ENCODE assay signal across 11 cellular contexts in genomic region chr4:152572417-152573086, GRCh38. TPM values are rescaled to one million over a fixed set of nuclear protein-coding genes. Genes with fewer than 3 reads are reported as not detected.
DNase-seq lines count a peak whose midpoint lies in the region; ATAC-seq, FAIRE-seq and TF ChIP-seq lines count a peak whose summit lies in the region.
"Had no signal": no experiment of that assay in that cellular context is flagged by ENCODE, and none has a peak within 500 bp of the region (broad histone marks: within the 10 kb centered on the region; RNA-seq: fewer than 3 reads in every experiment).

No MANE protein-coding gene starts in this region.

- H3K36me3 Mint-ChIP-seq in astrocyte (ENCODE audit: low read depth, unreplicated experiment), result no peaks in the 10 kb centered on the region

- H3K4me2 ChIP-seq in astrocyte (ENCODE audit: low read length) (no peak overlapping the region), osteoblast (ENCODE audit: insufficient read depth, low read length) (peak overlapping the region; percentile 52)

- H3K4me3 ChIP-seq in astrocyte (ENCODE audit: insufficient read depth, low read depth, low read length), result no peak overlapping the region
- peak overlapping the region; percentile 20 for H3K4me3 ChIP-seq in osteoblast (ENCODE audit: insufficient read depth, low read length)

- ATAC-seq in GM19463 (IDR thresholded peaks at IDR 0.05; ENCODE audit: unreplicated experiment), result peak; percentile 62
- peak; percentile 51 for ATAC-seq in HG03432 (IDR thresholded peaks at IDR 0.05; ENCODE audit: unreplicated experiment)

- TF ChIP-seq CTCF in astrocyte (IDR thresholded peaks at IDR 0.05; ENCODE audit: insufficient read depth, low read depth, low read length), result no peak
- TF ChIP-seq CTCF in osteoblast (IDR thresholded peaks at IDR 0.05; ENCODE audit: extremely low read depth, low read depth, low read length), result no peak

- no peaks in the 10 kb centered on the region for H3K79me2 ChIP-seq in astrocyte (ENCODE audit: insufficient read depth, low read length)
- H3K79me2 ChIP-seq in osteoblast (ENCODE audit: insufficient read depth, low read length), result no peaks in the 10 kb centered on the region

- H4K20me1 ChIP-seq in astrocyte (ENCODE audit: insufficient read depth, low read length) (no peaks in the 10 kb centered on the region), osteoblast (ENCODE audit: insufficient read depth, low read length) (no peaks in the 10 kb centered on the region)

- H2AFZ ChIP-seq in astrocyte (ENCODE audit: low read depth, low read length), result peak overlapping the region; percentile 51
- H2AFZ ChIP-seq in osteoblast (ENCODE audit: low read length), result no peak overlapping the region

- no peak overlapping the region for H3K4me3 Mint-ChIP-seq in astrocyte (ENCODE audit: unreplicated experiment)

- FAIRE-seq in astrocyte (lab: Jason Lieb, UNC), result no peak
- FAIRE-seq in HTR-8/SVneo (lab: Jason Lieb, UNC), result no peak
- FAIRE-seq: G401.6 had no signal

- H3K4me1 ChIP-seq in astrocyte (ENCODE audit: insufficient read depth, low read length) (no peaks in the 10 kb centered on the region), osteoblast (ENCODE audit: insufficient read depth, low read length) (peaks cover 5% of the 10 kb centered on the region)

- H3K36me3 ChIP-seq in astrocyte (ENCODE audit: insufficient read depth, low read length) (no peaks in the 10 kb centered on the region), osteoblast (ENCODE audit: insufficient read depth, low read length) (no peaks in the 10 kb centered on the region)

- no peak overlapping the region for H3K27ac ChIP-seq in astrocyte (ENCODE audit: low read depth, low read length)
- no peak overlapping the region for H3K27ac ChIP-seq in osteoblast (ENCODE audit: low read depth, low read length)

- no peak overlapping the region for H3K9ac ChIP-seq in astrocyte (ENCODE audit: low read length)

- no peaks in the 10 kb centered on the region for H3K27me3 ChIP-seq in astrocyte (ENCODE audit: insufficient read depth, low read length)
- H3K27me3 ChIP-seq in osteoblast (ENCODE audit: insufficient read depth, low read length), result no peaks in the 10 kb centered on the region

- no peaks in the 10 kb centered on the region for H3K27me3 Mint-ChIP-seq in astrocyte (ENCODE audit: low read depth, unreplicated experiment)

- no peak overlapping the region for H3K27ac Mint-ChIP-seq in astrocyte (ENCODE audit: unreplicated experiment)

- H3K9me3 Mint-ChIP-seq in astrocyte (ENCODE audit: unreplicated experiment), result no peaks in the 10 kb centered on the region

- peaks cover 2% of the 10 kb centered on the region for H3K4me1 Mint-ChIP-seq in astrocyte (ENCODE audit: low read depth, unreplicated experiment)

- DNase-seq in astrocyte (ENCODE audit: low read depth) (peak; percentile 68), osteoblast (ENCODE audit: insufficient read length, low spot score, missing footprints) (no peak), HTR-8/SVneo (ENCODE audit: insufficient read length, low spot score) (no peak), T-helper 9 cell (no peak), GOT3 (lab: John Stamatoyannopoulos, UW) (no peak)
- no peak for DNase-seq in activated naive CD4-positive, alpha-beta T cell treated with Interleukin-2 at 50 U/mL for 16 hours
- DNase-seq: central memory CD4-positive, alpha-beta T cell; nucleus accumbens had no signal

- H3K9me3 ChIP-seq in astrocyte (ENCODE audit: insufficient read depth, low read depth, low read length), result no peaks in the 10 kb centered on the region
- no peaks in the 10 kb centered on the region for H3K9me3 ChIP-seq in osteoblast (ENCODE audit: low read depth, low read length)

RNA-seq across cellular contexts. Expression of gene FBXW7, which starts 36.7 kb away (rescaled TPM):
- total RNA-seq in astrocyte (34.7 and 42.5 TPM in 2 replicates), osteoblast (74.9 and 76.3 TPM in 2 replicates)
